In genomic region chr2:7452110-7452851, GRCh38 we compare ENCODE assay signal across 19 cellular contexts.
A peak's percentile ranks its signal among the peaks of the same experiment; 100 is the strongest.
DNase-seq lines count a peak whose midpoint lies in the region; ATAC-seq and TF ChIP-seq lines count a peak whose summit lies in the region.
"Had no signal": no experiment of that assay in that cellular context is flagged by ENCODE, and none has a peak within 500 bp of the region (broad histone marks: within the 10 kb centered on the region; RNA-seq: fewer than 3 reads in every experiment).

No MANE protein-coding gene starts in this region.

- H3K4me1 Mint-ChIP-seq in CD4-positive, CD25-positive, alpha-beta regulatory T cell, result peaks cover 0 to 27% (median under 1%) of the 10 kb centered on the region in 4 donors
- H3K4me1 Mint-ChIP-seq in CD8-positive, alpha-beta memory T cell, result peaks cover 60 to 72% (median 70%) of the 10 kb centered on the region in 3 donors
- H3K4me1 Mint-ChIP-seq in activated T-helper 2 cell treated with anti-CD3 and anti-CD28 coated beads, Interferon-gamma antibody, Interleukin-2, Interleukin-4, amounts not matched to agents 10 μg/mL and 5 μg/mL and 100 μg/mL, durations not matched to agents 14 hours and 24 hours and 36 hours (ENCODE audit: low read depth), result peaks cover 79% of the 10 kb centered on the region
- no peaks in the 10 kb centered on the region for H3K4me1 Mint-ChIP-seq in progenitor cell of endocrine pancreas (ENCODE audit: low read depth)

- intact Hi-C loops in activated T-helper 2 cell treated with anti-CD3 and anti-CD28 coated beads, Interferon-gamma antibody, Interleukin-2, Interleukin-4, amounts not matched to agents 10 μg/mL and 5 μg/mL and 100 μg/mL, durations not matched to agents 14 hours and 24 hours and 36 hours (cut with micrococcal nuclease), result loop anchor here (5.0 kb wide), 3 partner anchors 135 to 1230 kb away; partner anchors contain the start of gene ID2
- intact Hi-C loops in mucosa of descending colon (cut with DNase I, micrococcal nuclease), result no loop called here

- no peak overlapping the region for H3K4me3 Mint-ChIP-seq in CD4-positive, CD25-positive, alpha-beta regulatory T cell
- peak overlapping the region in 6 of 7 donors; percentile 23 to 87 (median 70) for H3K4me3 Mint-ChIP-seq in CD8-positive, alpha-beta memory T cell
- peak overlapping the region; percentile 43 for H3K4me3 Mint-ChIP-seq in activated T-helper 2 cell treated with anti-CD3 and anti-CD28 coated beads, Interferon-gamma antibody, Interleukin-2, Interleukin-4, amounts not matched to agents 10 μg/mL and 5 μg/mL and 100 μg/mL, durations not matched to agents 14 hours and 24 hours and 36 hours (ENCODE audit: low read depth)
- H3K4me3 Mint-ChIP-seq in progenitor cell of endocrine pancreas (ENCODE audit: low read depth), result no peak overlapping the region
- H3K4me3 Mint-ChIP-seq: WTC11 had no signal

- H3K4me3 ChIP-seq in CD4-positive, CD25-positive, alpha-beta regulatory T cell (ENCODE audit: low read depth, low read length), result no peak overlapping the region
- peak overlapping the region; percentile 3 for H3K4me3 ChIP-seq in CD8-positive, alpha-beta memory T cell (ENCODE audit: low read length)
- no peak overlapping the region for H3K4me3 ChIP-seq in mucosa of descending colon
- no peak overlapping the region for H3K4me3 ChIP-seq in right atrium auricular region
- H3K4me3 ChIP-seq: cardiac muscle cell, gastrocnemius medialis, tibial artery had no signal

- H3K36me3 Mint-ChIP-seq in CD4-positive, CD25-positive, alpha-beta regulatory T cell, result no peaks in the 10 kb centered on the region
- peaks cover 0 to 3% (median 0%) of the 10 kb centered on the region in 3 donors for H3K36me3 Mint-ChIP-seq in CD8-positive, alpha-beta memory T cell
- peaks cover 27% of the 10 kb centered on the region for H3K36me3 Mint-ChIP-seq in activated T-helper 2 cell treated with anti-CD3 and anti-CD28 coated beads, Interferon-gamma antibody, Interleukin-2, Interleukin-4, amounts not matched to agents 10 μg/mL and 5 μg/mL and 100 μg/mL, durations not matched to agents 14 hours and 24 hours and 36 hours (ENCODE audit: low read depth)
- H3K36me3 Mint-ChIP-seq in progenitor cell of endocrine pancreas (ENCODE audit: insufficient read depth), result no peaks in the 10 kb centered on the region
- H3K36me3 Mint-ChIP-seq: WTC11 had no signal

- H3K4me1 ChIP-seq in CD4-positive, CD25-positive, alpha-beta regulatory T cell (ENCODE audit: control insufficient read depth, insufficient read depth, low read length, poor library complexity, severe bottlenecking), result no peaks in the 10 kb centered on the region
- peaks cover 70% of the 10 kb centered on the region for H3K4me1 ChIP-seq in CD8-positive, alpha-beta memory T cell (ENCODE audit: insufficient read depth, low read length)
- H3K4me1 ChIP-seq in mucosa of descending colon (ENCODE audit: low read depth) (no peaks in the 10 kb centered on the region), right atrium auricular region (no peaks in the 10 kb centered on the region)
- H3K4me1 ChIP-seq: gastrocnemius medialis, tibial artery had no signal

- peak overlapping the region in 2 of 3 donors; percentile 38 to 45 for H3K27ac Mint-ChIP-seq in CD4-positive, CD25-positive, alpha-beta regulatory T cell
- peak overlapping the region; percentile 62 to 97 (median 95) for H3K27ac Mint-ChIP-seq in CD8-positive, alpha-beta memory T cell
- peak overlapping the region; percentile 99 for H3K27ac Mint-ChIP-seq in activated T-helper 2 cell treated with anti-CD3 and anti-CD28 coated beads, Interferon-gamma antibody, Interleukin-2, Interleukin-4, amounts not matched to agents 10 μg/mL and 5 μg/mL and 100 μg/mL, durations not matched to agents 14 hours and 24 hours and 36 hours
- no peak overlapping the region for H3K27ac Mint-ChIP-seq in progenitor cell of endocrine pancreas
- H3K27ac Mint-ChIP-seq: WTC11 had no signal

- no peaks in the 10 kb centered on the region for H3K9me3 ChIP-seq in CD4-positive, CD25-positive, alpha-beta regulatory T cell (ENCODE audit: control insufficient read depth in 2 of 2, low read length in 2 of 2)
- no peaks in the 10 kb centered on the region for H3K9me3 ChIP-seq in CD8-positive, alpha-beta memory T cell (ENCODE audit: low read length)
- H3K9me3 ChIP-seq in mucosa of descending colon (no peaks in the 10 kb centered on the region), right atrium auricular region (no peaks in the 10 kb centered on the region)
- H3K9me3 ChIP-seq: gastrocnemius medialis, tibial artery had no signal

- no peaks in the 10 kb centered on the region for H3K36me3 ChIP-seq in CD4-positive, CD25-positive, alpha-beta regulatory T cell (ENCODE audit: control insufficient read depth, insufficient read depth, low read length)
- no peaks in the 10 kb centered on the region for H3K36me3 ChIP-seq in CD8-positive, alpha-beta memory T cell (ENCODE audit: insufficient read depth, low read length)
- H3K36me3 ChIP-seq in mucosa of descending colon (ENCODE audit: low read depth) (no peaks in the 10 kb centered on the region), right atrium auricular region (no peaks in the 10 kb centered on the region)
- H3K36me3 ChIP-seq: cardiac muscle cell, gastrocnemius medialis, tibial artery had no signal

- TF ChIP-seq CTCF in mucosa of descending colon (IDR thresholded peaks at IDR 0.05) (no peak), right atrium auricular region (IDR thresholded peaks at IDR 0.05) (no peak), progenitor cell of endocrine pancreas (IDR thresholded peaks at IDR 0.05; ENCODE audit: unreplicated experiment) (no peak)

- peaks cover 4% of the 10 kb centered on the region for H3K27me3 ChIP-seq in CD4-positive, CD25-positive, alpha-beta regulatory T cell (ENCODE audit: control insufficient read depth, insufficient read depth, low read length)
- no peaks in the 10 kb centered on the region for H3K27me3 ChIP-seq in CD8-positive, alpha-beta memory T cell (ENCODE audit: insufficient read depth, low read length, poor library complexity, severe bottlenecking)
- H3K27me3 ChIP-seq in right atrium auricular region, result no peaks in the 10 kb centered on the region
- H3K27me3 ChIP-seq: cardiac muscle cell, gastrocnemius medialis had no signal

- no peak overlapping the region for H3K27ac ChIP-seq in CD4-positive, CD25-positive, alpha-beta regulatory T cell (ENCODE audit: insufficient read depth, low read length, poor library complexity, severe bottlenecking)
- no peak overlapping the region for H3K27ac ChIP-seq in CD8-positive, alpha-beta memory T cell (ENCODE audit: low read depth, low read length)
- no peak overlapping the region for H3K27ac ChIP-seq in right atrium auricular region
- H3K27ac ChIP-seq: cardiac muscle cell, gastrocnemius medialis, tibial artery had no signal

- CTCF ChIA-PET in CD8-positive, alpha-beta memory T cell (lab: Charles Lee), result interaction anchor here (0.6 to 2.7 kb wide), 4 partner anchors 15 to 752 kb away, joined by 3 to 7 read pairs (median 5); no protein-coding TSS in a partner anchor

- H3K27me3 Mint-ChIP-seq in CD4-positive, CD25-positive, alpha-beta regulatory T cell, result peaks cover 8% of the 10 kb centered on the region
- H3K27me3 Mint-ChIP-seq in CD8-positive, alpha-beta memory T cell, result no peaks in the 10 kb centered on the region
- no peaks in the 10 kb centered on the region for H3K27me3 Mint-ChIP-seq in activated T-helper 2 cell treated with anti-CD3 and anti-CD28 coated beads, Interferon-gamma antibody, Interleukin-2, Interleukin-4, amounts not matched to agents 10 μg/mL and 5 μg/mL and 100 μg/mL, durations not matched to agents 14 hours and 24 hours and 36 hours (ENCODE audit: low read depth)
- H3K27me3 Mint-ChIP-seq in progenitor cell of endocrine pancreas, result peaks cover 3% of the 10 kb centered on the region

- no peak for DNase-seq in CD4-positive, CD25-positive, alpha-beta regulatory T cell
- DNase-seq in CD8-positive, alpha-beta memory T cell, result no peak
- DNase-seq in activated T-helper 2 cell treated with anti-CD3 and anti-CD28 coated beads, Interferon-gamma antibody, Interleukin-2, Interleukin-4, amounts not matched to agents 10 μg/mL and 5 μg/mL and 100 μg/mL, durations not matched to agents 14 hours and 24 hours and 36 hours (ENCODE audit: low spot score), result no peak
- no peak for DNase-seq in mucosa of descending colon
- DNase-seq in SKM-1 treated with dmso at 0.1 percent for 144 hours (lab: John Stamatoyannopoulos, UW; ENCODE audit: unreplicated experiment), result no peak
- no peak for DNase-seq in right atrium auricular region (ENCODE audit: low spot score)
- DNase-seq in progenitor cell of endocrine pancreas (ENCODE audit: low spot score, unreplicated experiment), result no peak
- DNase-seq: gastrocnemius medialis, mesenchymal stem cell, NCI-H1436, NCI-H2171 treated with DMSO at 0.1 percent for 48 hours, NCI-H748 treated with DMSO at 0.1 percent for 48 hours, retina, Right ventricle myocardium superior, tibial artery had no signal

- no peak for ATAC-seq in CD4-positive, CD25-positive, alpha-beta regulatory T cell (ENCODE audit: low read depth in 2 of 2)
- ATAC-seq in mucosa of descending colon, result peak; percentile 26
- ATAC-seq: gastrocnemius medialis, HCT116, HepG2, WTC11 had no signal

- POLR2A ChIA-PET in CD8-positive, alpha-beta memory T cell (lab: Charles Lee), result interaction anchor here (0.5 to 0.6 kb wide), 2 partner anchors 15 to 1228 kb away, joined by 3 to 15 read pairs; no protein-coding TSS in a partner anchor

- H3K9me3 Mint-ChIP-seq in CD4-positive, CD25-positive, alpha-beta regulatory T cell, result peaks cover 0 to 1% (median 0%) of the 10 kb centered on the region in 7 donors
- no peaks in the 10 kb centered on the region for H3K9me3 Mint-ChIP-seq in CD8-positive, alpha-beta memory T cell
- no peaks in the 10 kb centered on the region for H3K9me3 Mint-ChIP-seq in activated T-helper 2 cell treated with anti-CD3 and anti-CD28 coated beads, Interferon-gamma antibody, Interleukin-2, Interleukin-4, amounts not matched to agents 10 μg/mL and 5 μg/mL and 100 μg/mL, durations not matched to agents 14 hours and 24 hours and 36 hours
- H3K9me3 Mint-ChIP-seq in progenitor cell of endocrine pancreas (ENCODE audit: low read depth), result no peaks in the 10 kb centered on the region

Comparison
In these comparisons a context has a peak if more than half of its experiments do, and no peak if none do; other contexts are left out.
1. H3K4me3 Mint-ChIP-seq: peak in CD8-positive, alpha-beta memory T cell (6 of 7) and activated T-helper 2 cell treated with anti-CD3 and anti-CD28 coated beads, Interferon-gamma antibody, Interleukin-2, Interleukin-4, amounts not matched to agents 10 μg/mL and 5 μg/mL and 100 μg/mL, durations not matched to agents 14 hours and 24 hours and 36 hours (single experiment); none in CD4-positive, CD25-positive, alpha-beta regulatory T cell (0 of 4) and progenitor cell of endocrine pancreas (single experiment).